14 cellular contexts compared by ENCODE assay signal in genomic region chr11:69126286-69126685, GRCh38. TPM values are rescaled to one million over a fixed set of nuclear protein-coding genes. Genes with fewer than 3 reads are reported as not detected.
"Had no signal": no experiment of that assay in that cellular context is flagged by ENCODE, and none has a peak within 500 bp of the region (broad histone marks: within the 10 kb centered on the region; RNA-seq: fewer than 3 reads in every experiment).

No MANE protein-coding gene starts in this region.

- H3K27me3 ChIP-seq: cardiac muscle cell, heart right ventricle, testis had no signal

- DNase-seq: activated CD4-positive, alpha-beta memory T cell treated with anti-CD3 and anti-CD28 coated beads, Interleukin-2, amount 10 ng/mL, durations not matched to agents 7 days and 5 days; activated naive CD4-positive, alpha-beta T cell treated with Interleukin-2 at 50 U/mL for 16 hours; activated naive CD8-positive, alpha-beta T cell treated with anti-CD3 and anti-CD28 coated beads, Interleukin-2, amount 50 U/mL, for 24 hours; effector CD8-positive, alpha-beta T cell; stimulated activated CD4-positive, alpha-beta T cell treated with anti-CD3 and anti-CD28 coated beads, Interleukin-2, amount 100 ng/mL, for 48 hours; stimulated activated naive CD8-positive, alpha-beta T cell treated with anti-CD3 and anti-CD28 coated beads, Interleukin-15, Interleukin-2, amounts not matched to agents 100 U/mL and 50 U/mL, for 24 hours had no signal

- ATAC-seq: activated naive CD8-positive, alpha-beta T cell treated with anti-CD3 and anti-CD28 coated beads, Interleukin-2, amount 50 U/mL, for 24 hours; left lobe of liver; stimulated activated naive CD8-positive, alpha-beta T cell treated with anti-CD3 and anti-CD28 coated beads, Interleukin-15, Interleukin-2, amounts not matched to agents 100 U/mL and 50 U/mL, for 24 hours had no signal

- FAIRE-seq: astrocyte, frontal cortex, islet of Langerhans had no signal

- H3K4me3 ChIP-seq: cardiac muscle cell, coronary artery, heart right ventricle, testis had no signal

- H3K36me3 ChIP-seq: cardiac muscle cell, heart right ventricle had no signal

- H3K9me3 ChIP-seq: testis had no signal

- H3K27ac ChIP-seq: cardiac muscle cell, testis had no signal

RNA-seq across cellular contexts. Expression of gene SMIM38, which starts 29.4 kb away (rescaled TPM):
- total RNA-seq: astrocyte, left lobe of liver had no signal
